In genomic region chr7:76356823-76357222, GRCh38 we compare ENCODE assay signal across 8 cellular contexts. TPM values are rescaled to one million over a fixed set of nuclear protein-coding genes. Genes with fewer than 3 reads are reported as not detected.
DNase-seq lines count a peak whose midpoint lies in the region; ATAC-seq and TF ChIP-seq lines count a peak whose summit lies in the region.

No MANE protein-coding gene starts in this region.

- H3K27ac ChIP-seq in OCI-LY3 (ENCODE audit: low read length) (no peak overlapping the region), endodermal cell (ENCODE audit: low read depth, low read length) (no peak overlapping the region), osteoblast (ENCODE audit: low read depth, low read length) (peak overlapping the region; percentile 91)

- H3K4me3 ChIP-seq in OCI-LY3 (ENCODE audit: low read length), result peak overlapping the region; percentile 94
- peak overlapping the region; percentile 96 for H3K4me3 ChIP-seq in endodermal cell (ENCODE audit: low read length)
- H3K4me3 ChIP-seq in osteoblast (ENCODE audit: insufficient read depth, low read length), result peak overlapping the region; percentile 99

- H3K79me2 ChIP-seq in OCI-LY3 (ENCODE audit: low read length) (peaks cover 70% of the 10 kb centered on the region), osteoblast (ENCODE audit: insufficient read depth, low read length) (peaks cover 69% of the 10 kb centered on the region)

- ATAC-seq in GM18909 (IDR thresholded peaks at IDR 0.05; ENCODE audit: poor library complexity, unreplicated experiment), result no peak
- no peak for ATAC-seq in GM21447 (IDR thresholded peaks at IDR 0.05; ENCODE audit: unreplicated experiment)

- H4K20me1 ChIP-seq in OCI-LY3 (ENCODE audit: insufficient read depth, low read length) (peaks cover 62% of the 10 kb centered on the region), osteoblast (ENCODE audit: insufficient read depth, low read length) (peaks cover 64% of the 10 kb centered on the region)

- H3K9ac ChIP-seq in OCI-LY3 (ENCODE audit: low read length), result peak overlapping the region; percentile 94
- peak overlapping the region; percentile 88 for H3K9ac ChIP-seq in endodermal cell (ENCODE audit: extremely low read depth, low read length, poor library complexity, severe bottlenecking)

- H3K4me3 Mint-ChIP-seq in activated naive CD4-positive, alpha-beta T cell treated with anti-CD3 and anti-CD28 coated beads, Interleukin-2, amount 50 U/mL, for 24 hours, result peak overlapping the region; percentile 100
- H3K4me3 Mint-ChIP-seq in endodermal cell, result peak overlapping the region; percentile 91

- no peak overlapping the region for H2AFZ ChIP-seq in OCI-LY3 (ENCODE audit: low read depth, low read length)
- no peak overlapping the region for H2AFZ ChIP-seq in osteoblast (ENCODE audit: low read length)

- H3K4me2 ChIP-seq in OCI-LY3 (ENCODE audit: low read length), result peak overlapping the region; percentile 83
- peak overlapping the region; percentile 89 for H3K4me2 ChIP-seq in osteoblast (ENCODE audit: insufficient read depth, low read length)

- H3K4me1 ChIP-seq in OCI-LY3 (ENCODE audit: low read length), result peaks cover 51% of the 10 kb centered on the region
- H3K4me1 ChIP-seq in endodermal cell (ENCODE audit: control insufficient read depth, insufficient read depth, low read length), result no peaks in the 10 kb centered on the region
- H3K4me1 ChIP-seq in osteoblast (ENCODE audit: insufficient read depth, low read length), result peaks cover 31% of the 10 kb centered on the region

- H3K27ac Mint-ChIP-seq in activated naive CD4-positive, alpha-beta T cell treated with anti-CD3 and anti-CD28 coated beads, Interleukin-2, amount 50 U/mL, for 24 hours, result no peak overlapping the region
- peak overlapping the region; percentile 35 for H3K27ac Mint-ChIP-seq in endodermal cell

- H3K9me3 ChIP-seq in OCI-LY3 (ENCODE audit: insufficient read depth, low read length) (0 out of 2 replicates have a peak, but pooled peaks cover 4% of the 10 kb centered on the region), endodermal cell (ENCODE audit: control insufficient read depth, low read length) (peaks cover 45% of the 10 kb centered on the region), osteoblast (ENCODE audit: low read depth, low read length) (no peaks in the 10 kb centered on the region)

- no peak for TF ChIP-seq CTCF in OCI-LY3 (IDR thresholded peaks at IDR 0.05; ENCODE audit: low read depth, low read length)
- no peak for TF ChIP-seq CTCF in endodermal cell (conservative IDR thresholded peaks at IDR 0.05)
- TF ChIP-seq CTCF in osteoblast (IDR thresholded peaks at IDR 0.05; ENCODE audit: extremely low read depth, low read depth, low read length), result no peak

- H3K9me3 Mint-ChIP-seq in activated naive CD4-positive, alpha-beta T cell treated with anti-CD3 and anti-CD28 coated beads, Interleukin-2, amount 50 U/mL, for 24 hours, result no peaks in the 10 kb centered on the region
- H3K9me3 Mint-ChIP-seq in endodermal cell, result peaks cover 30% of the 10 kb centered on the region

- H3K4me1 Mint-ChIP-seq in activated naive CD4-positive, alpha-beta T cell treated with anti-CD3 and anti-CD28 coated beads, Interleukin-2, amount 50 U/mL, for 24 hours, result peaks cover 48% of the 10 kb centered on the region
- peaks cover 19% of the 10 kb centered on the region for H3K4me1 Mint-ChIP-seq in endodermal cell

- 83 to 85% methylated on average over 1 to 6 of the region's 6 CpGs for WGBS in endodermal cell (ENCODE audit: insufficient coverage in 1 of 2, insufficient read length in 1 of 2), 2 experiments

- peaks cover 26% of the 10 kb centered on the region for H3K36me3 Mint-ChIP-seq in activated naive CD4-positive, alpha-beta T cell treated with anti-CD3 and anti-CD28 coated beads, Interleukin-2, amount 50 U/mL, for 24 hours
- H3K36me3 Mint-ChIP-seq in endodermal cell (ENCODE audit: low read depth), result peaks cover 48% of the 10 kb centered on the region

- no peak for DNase-seq in activated naive CD4-positive, alpha-beta T cell (lab: John Stamatoyannopoulos, UW)
- DNase-seq in endodermal cell (no peak), osteoblast (ENCODE audit: insufficient read length, low spot score, missing footprints) (no peak)
- no peak for DNase-seq in central memory CD4-positive, alpha-beta T cell

- no peaks in the 10 kb centered on the region for H3K27me3 Mint-ChIP-seq in activated naive CD4-positive, alpha-beta T cell treated with anti-CD3 and anti-CD28 coated beads, Interleukin-2, amount 50 U/mL, for 24 hours
- no peaks in the 10 kb centered on the region for H3K27me3 Mint-ChIP-seq in endodermal cell (ENCODE audit: insufficient read depth)

- H3K27me3 ChIP-seq in OCI-LY3 (ENCODE audit: low read depth, low read length), result 0 out of 2 replicates have a peak, but pooled peaks cover 2% of the 10 kb centered on the region
- H3K27me3 ChIP-seq in endodermal cell (ENCODE audit: control insufficient read depth, insufficient read depth, low read length, poor library complexity, severe bottlenecking), result no peaks in the 10 kb centered on the region
- H3K27me3 ChIP-seq in osteoblast (ENCODE audit: insufficient read depth, low read length), result no peaks in the 10 kb centered on the region

- H3K36me3 ChIP-seq in OCI-LY3 (replicated peaks; ENCODE audit: low read depth, low read length) (peaks cover 49% of the 10 kb centered on the region), endodermal cell (ENCODE audit: control insufficient read depth, insufficient read depth, low read length) (peaks cover 59% of the 10 kb centered on the region), osteoblast (ENCODE audit: insufficient read depth, low read length) (peaks cover 24% of the 10 kb centered on the region)

RNA-seq across cellular contexts. Expression of gene YWHAG, which starts 2.0 kb away (rescaled TPM):
- total RNA-seq in endodermal cell (100 to 1,000 TPM; 148 TPM), osteoblast (99.9 and 121 TPM in 2 replicates)
- polyA plus RNA-seq in endodermal cell (2013, experiment 1 of 2), result 163 TPM
- 160 TPM for polyA plus RNA-seq in endodermal cell (2013, experiment 2 of 2)

RNA-seq across cellular contexts. Expression of gene SSC4D, which starts 52.7 kb away (rescaled TPM):
- 10 to 100 TPM; 21.9 to 44.5 TPM for total RNA-seq in endodermal cell
- 9.5 TPM for polyA plus RNA-seq in endodermal cell (2013, experiment 1 of 2)
- polyA plus RNA-seq in endodermal cell (2013, experiment 2 of 2), result 8.4 TPM
- 0.88 and 1.1 TPM in 2 replicates for total RNA-seq in osteoblast

RNA-seq across cellular contexts. Expression of gene HSPB1, which starts 54.4 kb away (rescaled TPM):
- 100 to 1,000 TPM; 244 to 248 TPM for total RNA-seq in endodermal cell
- polyA plus RNA-seq in endodermal cell (2013, experiment 1 of 2), result 401 TPM
- polyA plus RNA-seq in endodermal cell (2013, experiment 2 of 2), result 422 TPM
- total RNA-seq in osteoblast, result 67.2 and 72.7 TPM in 2 replicates

Comparison
In these comparisons a context has a peak if more than half of its experiments do, and no peak if none do; other contexts are left out.
1. RNA of gene SSC4D, which starts 52.7 kb away (total RNA-seq): 21.9 to 44.5 TPM in endodermal cell; 0.88 to 1.1 TPM in osteoblast; every median in the first group is over 10 times any median in the second.
2. Peak in every context shown above with its lines, with median percentiles within 50 percentile points of each other: H3K4me3 ChIP-seq.